Comparison of ENCODE assay signal across 1 cellular context in the genomic region with DNA sequence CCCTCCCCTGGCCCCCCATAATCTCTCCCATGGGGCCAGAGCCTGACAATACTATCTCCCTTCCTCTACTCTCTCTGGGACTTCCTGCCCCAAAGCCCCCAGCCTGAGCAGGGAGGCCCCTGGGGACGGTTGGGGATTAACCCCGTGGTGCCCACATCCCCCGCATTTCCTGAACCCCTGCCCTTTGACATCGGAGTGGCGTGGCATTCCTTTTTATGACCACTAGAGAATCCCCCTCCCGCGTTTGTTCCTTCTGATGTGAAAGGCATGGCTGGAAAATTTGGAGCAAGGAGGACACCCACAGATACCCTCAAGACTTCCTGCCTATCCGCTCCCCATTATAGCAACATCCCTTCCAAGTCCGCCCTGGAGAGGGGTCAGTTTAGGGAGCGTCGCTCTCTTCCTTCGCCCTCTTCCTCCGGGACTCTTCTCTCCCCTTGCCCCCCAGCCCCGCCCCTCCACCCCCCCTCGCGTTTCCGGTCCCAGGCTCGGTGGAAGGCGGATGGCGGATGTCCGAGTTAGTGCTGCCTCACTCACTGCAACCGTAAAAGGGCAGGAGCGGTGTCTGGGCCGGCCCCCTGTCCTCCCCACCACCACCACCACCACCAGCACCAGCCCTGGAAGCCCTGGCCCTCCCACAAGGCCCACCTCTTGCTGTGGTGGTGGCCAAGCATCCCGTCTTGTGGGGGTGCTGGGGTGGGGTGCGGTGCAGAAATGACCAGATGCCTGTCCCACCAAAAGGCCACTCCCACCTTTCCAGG.
TF ChIP-seq lines count a peak whose summit lies in the region.

No MANE protein-coding gene starts in this region.

TF ChIP-seq in K562, 482 proteins besides CTCF, POLR2A, EP300 and RAD21 (continued from another document and continues in another):
- TF ChIP-seq, protein P1, sequence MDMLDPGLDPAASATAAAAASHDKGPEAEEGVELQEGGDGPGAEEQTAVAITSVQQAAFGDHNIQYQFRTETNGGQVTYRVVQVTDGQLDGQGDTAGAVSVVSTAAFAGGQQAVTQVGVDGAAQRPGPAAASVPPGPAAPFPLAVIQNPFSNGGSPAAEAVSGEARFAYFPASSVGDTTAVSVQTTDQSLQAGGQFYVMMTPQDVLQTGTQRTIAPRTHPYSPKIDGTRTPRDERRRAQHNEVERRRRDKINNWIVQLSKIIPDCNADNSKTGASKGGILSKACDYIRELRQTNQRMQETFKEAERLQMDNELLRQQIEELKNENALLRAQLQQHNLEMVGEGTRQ (CRISPR knock-in tag; IDR thresholded peaks at IDR 0.05) = no peak
- TF ChIP-seq, protein P2, sequence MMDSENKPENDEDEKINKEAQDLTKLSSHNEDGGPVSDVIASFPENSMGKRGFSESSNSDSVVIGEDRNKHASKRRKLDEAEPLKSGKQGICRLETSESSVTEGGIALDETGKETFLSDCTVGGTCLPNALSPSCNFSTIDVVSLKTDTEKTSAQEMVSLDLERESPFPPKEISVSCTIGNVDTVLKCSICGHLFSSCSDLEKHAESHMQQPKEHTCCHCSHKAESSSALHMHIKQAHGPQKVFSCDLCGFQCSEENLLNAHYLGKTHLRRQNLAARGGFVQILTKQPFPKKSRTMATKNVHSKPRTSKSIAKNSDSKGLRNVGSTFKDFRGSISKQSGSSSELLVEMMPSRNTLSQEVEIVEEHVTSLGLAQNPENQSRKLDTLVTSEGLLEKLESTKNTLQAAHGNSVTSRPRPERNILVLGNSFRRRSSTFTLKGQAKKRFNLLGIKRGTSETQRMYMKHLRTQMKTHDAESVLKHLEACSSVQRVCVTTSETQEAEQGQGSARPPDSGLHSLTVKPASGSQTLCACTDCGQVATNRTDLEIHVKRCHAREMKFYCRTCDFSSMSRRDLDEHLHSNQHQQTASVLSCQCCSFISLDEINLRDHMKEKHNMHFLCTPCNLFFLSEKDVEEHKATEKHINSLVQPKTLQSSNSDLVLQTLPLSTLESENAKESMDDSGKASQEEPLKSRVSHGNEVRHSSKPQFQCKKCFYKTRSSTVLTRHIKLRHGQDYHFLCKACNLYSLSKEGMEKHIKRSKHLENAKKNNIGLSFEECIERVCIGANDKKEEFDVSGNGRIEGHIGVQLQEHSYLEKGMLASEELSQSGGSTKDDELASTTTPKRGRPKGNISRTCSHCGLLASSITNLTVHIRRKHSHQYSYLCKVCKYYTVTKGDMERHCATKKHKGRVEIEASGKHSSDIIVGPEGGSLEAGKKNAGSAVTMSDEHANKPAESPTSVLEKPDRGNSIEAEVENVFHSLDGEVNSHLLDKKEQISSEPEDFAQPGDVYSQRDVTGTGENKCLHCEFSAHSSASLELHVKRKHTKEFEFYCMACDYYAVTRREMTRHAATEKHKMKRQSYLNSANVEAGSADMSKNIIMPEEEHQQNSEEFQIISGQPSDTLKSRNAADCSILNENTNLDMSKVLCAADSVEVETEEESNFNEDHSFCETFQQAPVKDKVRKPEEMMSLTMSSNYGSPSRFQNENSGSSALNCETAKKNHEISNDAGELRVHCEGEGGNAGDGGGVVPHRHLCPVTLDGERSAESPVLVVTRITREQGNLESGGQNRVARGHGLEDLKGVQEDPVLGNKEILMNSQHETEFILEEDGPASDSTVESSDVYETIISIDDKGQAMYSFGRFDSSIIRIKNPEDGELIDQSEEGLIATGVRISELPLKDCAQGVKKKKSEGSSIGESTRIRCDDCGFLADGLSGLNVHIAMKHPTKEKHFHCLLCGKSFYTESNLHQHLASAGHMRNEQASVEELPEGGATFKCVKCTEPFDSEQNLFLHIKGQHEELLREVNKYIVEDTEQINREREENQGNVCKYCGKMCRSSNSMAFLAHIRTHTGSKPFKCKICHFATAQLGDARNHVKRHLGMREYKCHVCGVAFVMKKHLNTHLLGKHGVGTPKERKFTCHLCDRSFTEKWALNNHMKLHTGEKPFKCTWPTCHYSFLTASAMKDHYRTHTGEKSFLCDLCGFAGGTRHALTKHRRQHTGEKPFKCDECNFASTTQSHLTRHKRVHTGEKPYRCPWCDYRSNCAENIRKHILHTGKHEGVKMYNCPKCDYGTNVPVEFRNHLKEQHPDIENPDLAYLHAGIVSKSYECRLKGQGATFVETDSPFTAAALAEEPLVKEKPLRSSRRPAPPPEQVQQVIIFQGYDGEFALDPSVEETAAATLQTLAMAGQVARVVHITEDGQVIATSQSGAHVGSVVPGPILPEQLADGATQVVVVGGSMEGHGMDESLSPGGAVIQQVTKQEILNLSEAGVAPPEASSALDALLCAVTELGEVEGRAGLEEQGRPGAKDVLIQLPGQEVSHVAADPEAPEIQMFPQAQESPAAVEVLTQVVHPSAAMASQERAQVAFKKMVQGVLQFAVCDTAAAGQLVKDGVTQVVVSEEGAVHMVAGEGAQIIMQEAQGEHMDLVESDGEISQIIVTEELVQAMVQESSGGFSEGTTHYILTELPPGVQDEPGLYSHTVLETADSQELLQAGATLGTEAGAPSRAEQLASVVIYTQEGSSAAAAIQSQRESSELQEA (IDR thresholded peaks at IDR 0.05; ENCODE audit: low read depth) = no peak
- no peak for TF ChIP-seq NRF1 (conservative IDR thresholded peaks at IDR 0.05 in 1 of 2, IDR thresholded peaks at IDR 0.05 in 1 of 2)
- TF ChIP-seq, protein P3, sequence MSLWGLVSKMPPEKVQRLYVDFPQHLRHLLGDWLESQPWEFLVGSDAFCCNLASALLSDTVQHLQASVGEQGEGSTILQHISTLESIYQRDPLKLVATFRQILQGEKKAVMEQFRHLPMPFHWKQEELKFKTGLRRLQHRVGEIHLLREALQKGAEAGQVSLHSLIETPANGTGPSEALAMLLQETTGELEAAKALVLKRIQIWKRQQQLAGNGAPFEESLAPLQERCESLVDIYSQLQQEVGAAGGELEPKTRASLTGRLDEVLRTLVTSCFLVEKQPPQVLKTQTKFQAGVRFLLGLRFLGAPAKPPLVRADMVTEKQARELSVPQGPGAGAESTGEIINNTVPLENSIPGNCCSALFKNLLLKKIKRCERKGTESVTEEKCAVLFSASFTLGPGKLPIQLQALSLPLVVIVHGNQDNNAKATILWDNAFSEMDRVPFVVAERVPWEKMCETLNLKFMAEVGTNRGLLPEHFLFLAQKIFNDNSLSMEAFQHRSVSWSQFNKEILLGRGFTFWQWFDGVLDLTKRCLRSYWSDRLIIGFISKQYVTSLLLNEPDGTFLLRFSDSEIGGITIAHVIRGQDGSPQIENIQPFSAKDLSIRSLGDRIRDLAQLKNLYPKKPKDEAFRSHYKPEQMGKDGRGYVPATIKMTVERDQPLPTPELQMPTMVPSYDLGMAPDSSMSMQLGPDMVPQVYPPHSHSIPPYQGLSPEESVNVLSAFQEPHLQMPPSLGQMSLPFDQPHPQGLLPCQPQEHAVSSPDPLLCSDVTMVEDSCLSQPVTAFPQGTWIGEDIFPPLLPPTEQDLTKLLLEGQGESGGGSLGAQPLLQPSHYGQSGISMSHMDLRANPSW (CRISPR knock-in tag; IDR thresholded peaks at IDR 0.05) = no peak
- TF ChIP-seq IRF2 (CRISPR knock-in tag; IDR thresholded peaks at IDR 0.05) = no peak
- no peak for TF ChIP-seq ZNF354B (CRISPR knock-in tag; IDR thresholded peaks at IDR 0.05)
- no peak for TF ChIP-seq NEUROD1 (IDR thresholded peaks at IDR 0.05; ENCODE audit: borderline replicate concordance, low read depth, low read length, partially characterized antibody)
- TF ChIP-seq, protein P4, sequence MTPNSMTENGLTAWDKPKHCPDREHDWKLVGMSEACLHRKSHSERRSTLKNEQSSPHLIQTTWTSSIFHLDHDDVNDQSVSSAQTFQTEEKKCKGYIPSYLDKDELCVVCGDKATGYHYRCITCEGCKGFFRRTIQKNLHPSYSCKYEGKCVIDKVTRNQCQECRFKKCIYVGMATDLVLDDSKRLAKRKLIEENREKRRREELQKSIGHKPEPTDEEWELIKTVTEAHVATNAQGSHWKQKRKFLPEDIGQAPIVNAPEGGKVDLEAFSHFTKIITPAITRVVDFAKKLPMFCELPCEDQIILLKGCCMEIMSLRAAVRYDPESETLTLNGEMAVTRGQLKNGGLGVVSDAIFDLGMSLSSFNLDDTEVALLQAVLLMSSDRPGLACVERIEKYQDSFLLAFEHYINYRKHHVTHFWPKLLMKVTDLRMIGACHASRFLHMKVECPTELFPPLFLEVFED (CRISPR knock-in tag; conservative IDR thresholded peaks at IDR 0.05) = peak; percentile 65; the same call in 1 of the 2 replicates
- no peak for TF ChIP-seq HDAC2 (IDR thresholded peaks at IDR 0.05)
- no peak for TF ChIP-seq C11orf30 (IDR thresholded peaks at IDR 0.05; ENCODE audit: low read depth)
- 0 out of 2 replicates have a peak, but pooled peaks have one; percentile 75 for TF ChIP-seq ZNF830 (CRISPR knock-in tag; IDR thresholded peaks at IDR 0.05)
- no peak for TF ChIP-seq NCOA4 (IDR thresholded peaks at IDR 0.05; ENCODE audit: partially characterized antibody)
- TF ChIP-seq KLF6 (CRISPR knock-in tag; IDR thresholded peaks at IDR 0.05; ENCODE audit: borderline replicate concordance) = no peak
- no peak for TF ChIP-seq ZNF41 (CRISPR knock-in tag; conservative IDR thresholded peaks at IDR 0.05)
- TF ChIP-seq MTA3 (IDR thresholded peaks at IDR 0.05; ENCODE audit: borderline replicate concordance) = no peak
- TF ChIP-seq ASH1L (IDR thresholded peaks at IDR 0.05; ENCODE audit: borderline replicate concordance, low read depth, partially characterized antibody) = no peak
- 0 out of 2 replicates have a peak, but pooled peaks have one; percentile 16 for TF ChIP-seq ARID1B (IDR thresholded peaks at IDR 0.05)
- TF ChIP-seq, protein P5, sequence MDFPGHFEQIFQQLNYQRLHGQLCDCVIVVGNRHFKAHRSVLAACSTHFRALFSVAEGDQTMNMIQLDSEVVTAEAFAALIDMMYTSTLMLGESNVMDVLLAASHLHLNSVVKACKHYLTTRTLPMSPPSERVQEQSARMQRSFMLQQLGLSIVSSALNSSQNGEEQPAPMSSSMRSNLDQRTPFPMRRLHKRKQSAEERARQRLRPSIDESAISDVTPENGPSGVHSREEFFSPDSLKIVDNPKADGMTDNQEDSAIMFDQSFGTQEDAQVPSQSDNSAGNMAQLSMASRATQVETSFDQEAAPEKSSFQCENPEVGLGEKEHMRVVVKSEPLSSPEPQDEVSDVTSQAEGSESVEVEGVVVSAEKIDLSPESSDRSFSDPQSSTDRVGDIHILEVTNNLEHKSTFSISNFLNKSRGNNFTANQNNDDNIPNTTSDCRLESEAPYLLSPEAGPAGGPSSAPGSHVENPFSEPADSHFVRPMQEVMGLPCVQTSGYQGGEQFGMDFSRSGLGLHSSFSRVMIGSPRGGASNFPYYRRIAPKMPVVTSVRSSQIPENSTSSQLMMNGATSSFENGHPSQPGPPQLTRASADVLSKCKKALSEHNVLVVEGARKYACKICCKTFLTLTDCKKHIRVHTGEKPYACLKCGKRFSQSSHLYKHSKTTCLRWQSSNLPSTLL (IDR thresholded peaks at IDR 0.05) = no peak
- TF ChIP-seq POLR2AphosphoS2 (IDR thresholded peaks at IDR 0.05; ENCODE audit: low read length) = no peak
- TF ChIP-seq, protein P6, sequence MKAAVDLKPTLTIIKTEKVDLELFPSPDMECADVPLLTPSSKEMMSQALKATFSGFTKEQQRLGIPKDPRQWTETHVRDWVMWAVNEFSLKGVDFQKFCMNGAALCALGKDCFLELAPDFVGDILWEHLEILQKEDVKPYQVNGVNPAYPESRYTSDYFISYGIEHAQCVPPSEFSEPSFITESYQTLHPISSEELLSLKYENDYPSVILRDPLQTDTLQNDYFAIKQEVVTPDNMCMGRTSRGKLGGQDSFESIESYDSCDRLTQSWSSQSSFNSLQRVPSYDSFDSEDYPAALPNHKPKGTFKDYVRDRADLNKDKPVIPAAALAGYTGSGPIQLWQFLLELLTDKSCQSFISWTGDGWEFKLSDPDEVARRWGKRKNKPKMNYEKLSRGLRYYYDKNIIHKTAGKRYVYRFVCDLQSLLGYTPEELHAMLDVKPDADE (conservative IDR thresholded peaks at IDR 0.05; ENCODE audit: control insufficient read depth, low read depth, low read length) = peak; percentile 55; the same call in 1 of the 2 replicates
- no peak for TF ChIP-seq STAT5A (IDR thresholded peaks at IDR 0.05; ENCODE audit: borderline replicate concordance, low read length)
- no peak for TF ChIP-seq TBL1XR1 (IDR thresholded peaks at IDR 0.05; ENCODE audit: low read length in 2 of 2)
- TF ChIP-seq ZNF12 (CRISPR knock-in tag; IDR thresholded peaks at IDR 0.05) = no peak
- TF ChIP-seq, protein P7, sequence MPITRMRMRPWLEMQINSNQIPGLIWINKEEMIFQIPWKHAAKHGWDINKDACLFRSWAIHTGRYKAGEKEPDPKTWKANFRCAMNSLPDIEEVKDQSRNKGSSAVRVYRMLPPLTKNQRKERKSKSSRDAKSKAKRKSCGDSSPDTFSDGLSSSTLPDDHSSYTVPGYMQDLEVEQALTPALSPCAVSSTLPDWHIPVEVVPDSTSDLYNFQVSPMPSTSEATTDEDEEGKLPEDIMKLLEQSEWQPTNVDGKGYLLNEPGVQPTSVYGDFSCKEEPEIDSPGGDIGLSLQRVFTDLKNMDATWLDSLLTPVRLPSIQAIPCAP (CRISPR knock-in tag; IDR thresholded peaks at IDR 0.05; ENCODE audit: borderline replicate concordance) = no peak
- no peak for TF ChIP-seq HNRNPLL (IDR thresholded peaks at IDR 0.05; ENCODE audit: low read depth, low read length, poor library complexity, severe bottlenecking)
- TF ChIP-seq ZSCAN29 (IDR thresholded peaks at IDR 0.05) = no peak
- TF ChIP-seq NFXL1 (CRISPR knock-in tag; IDR thresholded peaks at IDR 0.05) = no peak
- TF ChIP-seq NFIX (CRISPR knock-in tag; IDR thresholded peaks at IDR 0.05; ENCODE audit: low read depth) = no peak
- peak; percentile 75 for TF ChIP-seq RBFOX2 (IDR thresholded peaks at IDR 0.05; ENCODE audit: low read depth, low read length)
- no peak for TF ChIP-seq ZNF3 (CRISPR knock-in tag; IDR thresholded peaks at IDR 0.05)
- no peak for TF ChIP-seq SNIP1 (IDR thresholded peaks at IDR 0.05; ENCODE audit: low read depth)
- TF ChIP-seq, protein P8, sequence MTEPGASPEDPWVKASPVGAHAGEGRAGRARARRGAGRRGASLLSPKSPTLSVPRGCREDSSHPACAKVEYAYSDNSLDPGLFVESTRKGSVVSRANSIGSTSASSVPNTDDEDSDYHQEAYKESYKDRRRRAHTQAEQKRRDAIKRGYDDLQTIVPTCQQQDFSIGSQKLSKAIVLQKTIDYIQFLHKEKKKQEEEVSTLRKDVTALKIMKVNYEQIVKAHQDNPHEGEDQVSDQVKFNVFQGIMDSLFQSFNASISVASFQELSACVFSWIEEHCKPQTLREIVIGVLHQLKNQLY (CRISPR knock-in tag; conservative IDR thresholded peaks at IDR 0.05) = no peak
- TF ChIP-seq, protein P9, sequence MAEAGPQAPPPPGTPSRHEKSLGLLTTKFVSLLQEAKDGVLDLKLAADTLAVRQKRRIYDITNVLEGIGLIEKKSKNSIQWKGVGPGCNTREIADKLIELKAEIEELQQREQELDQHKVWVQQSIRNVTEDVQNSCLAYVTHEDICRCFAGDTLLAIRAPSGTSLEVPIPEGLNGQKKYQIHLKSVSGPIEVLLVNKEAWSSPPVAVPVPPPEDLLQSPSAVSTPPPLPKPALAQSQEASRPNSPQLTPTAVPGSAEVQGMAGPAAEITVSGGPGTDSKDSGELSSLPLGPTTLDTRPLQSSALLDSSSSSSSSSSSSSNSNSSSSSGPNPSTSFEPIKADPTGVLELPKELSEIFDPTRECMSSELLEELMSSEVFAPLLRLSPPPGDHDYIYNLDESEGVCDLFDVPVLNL (CRISPR knock-in tag; IDR thresholded peaks at IDR 0.05; ENCODE audit: low read depth) = no peak
- TF ChIP-seq, protein P10, sequence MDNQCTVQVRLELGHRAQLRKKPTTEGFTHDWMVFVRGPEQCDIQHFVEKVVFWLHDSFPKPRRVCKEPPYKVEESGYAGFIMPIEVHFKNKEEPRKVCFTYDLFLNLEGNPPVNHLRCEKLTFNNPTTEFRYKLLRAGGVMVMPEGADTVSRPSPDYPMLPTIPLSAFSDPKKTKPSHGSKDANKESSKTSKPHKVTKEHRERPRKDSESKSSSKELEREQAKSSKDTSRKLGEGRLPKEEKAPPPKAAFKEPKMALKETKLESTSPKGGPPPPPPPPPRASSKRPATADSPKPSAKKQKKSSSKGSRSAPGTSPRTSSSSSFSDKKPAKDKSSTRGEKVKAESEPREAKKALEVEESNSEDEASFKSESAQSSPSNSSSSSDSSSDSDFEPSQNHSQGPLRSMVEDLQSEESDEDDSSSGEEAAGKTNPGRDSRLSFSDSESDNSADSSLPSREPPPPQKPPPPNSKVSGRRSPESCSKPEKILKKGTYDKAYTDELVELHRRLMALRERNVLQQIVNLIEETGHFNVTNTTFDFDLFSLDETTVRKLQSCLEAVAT (IDR thresholded peaks at IDR 0.05) = 0 out of 4 replicates have a peak, but pooled peaks of 1 of the 2 experiments have one; percentile 17
- no peak for TF ChIP-seq CEBPB (tag; IDR thresholded peaks at IDR 0.05)
